ENCODE assay signal across 13 cellular contexts in the genomic region with DNA sequence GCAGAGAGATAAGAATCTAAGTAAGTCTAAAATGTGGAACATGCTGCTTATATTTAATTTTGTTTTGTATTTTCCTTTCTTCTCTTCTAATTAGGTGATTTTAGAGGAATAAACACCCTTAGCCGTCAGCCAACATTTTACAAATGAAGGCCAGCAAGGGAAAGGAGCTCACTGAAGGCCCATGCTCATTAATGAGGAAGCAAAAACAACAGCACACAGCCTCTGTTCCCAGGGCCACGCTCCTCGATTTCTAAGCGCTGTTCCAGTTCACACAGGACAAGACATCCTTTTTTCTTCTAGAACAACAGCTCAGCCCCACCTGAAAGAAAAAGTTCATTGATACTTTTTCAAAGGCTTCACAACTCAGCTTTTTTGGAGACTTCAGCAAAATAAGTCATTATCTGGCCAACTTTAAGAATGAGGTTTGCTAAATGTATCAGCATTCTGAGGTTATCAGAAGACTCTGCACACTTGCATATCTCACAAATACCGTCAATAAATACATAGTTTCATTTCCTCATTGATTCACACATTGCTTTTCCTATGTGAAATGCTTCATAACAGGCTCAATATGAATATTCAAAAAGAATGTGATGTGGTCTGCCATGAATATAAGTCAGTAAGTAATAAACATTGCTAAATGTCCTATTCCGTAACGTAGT. TPM values are rescaled to one million over a fixed set of nuclear protein-coding genes. Genes with fewer than 3 reads are reported as not detected.
DNase-seq lines count a peak whose midpoint lies in the region; ATAC-seq and TF ChIP-seq lines count a peak whose summit lies in the region.
"Had no signal": no experiment of that assay in that cellular context is flagged by ENCODE, and none has a peak within 500 bp of the region (broad histone marks: within the 10 kb centered on the region; RNA-seq: fewer than 3 reads in every experiment).

No MANE protein-coding gene starts in this region.

- peaks cover 16% of the 10 kb centered on the region for H3K27me3 Mint-ChIP-seq in progenitor cell of endocrine pancreas
- H3K27me3 Mint-ChIP-seq: activated CD8-positive, alpha-beta T cell treated with anti-CD3 and anti-CD28 coated beads for 36 hours had no signal

- H3K4me1 Mint-ChIP-seq in progenitor cell of endocrine pancreas (ENCODE audit: low read depth), result peaks cover 2% of the 10 kb centered on the region

- H3K27ac Mint-ChIP-seq in progenitor cell of endocrine pancreas, result no peak overlapping the region
- H3K27ac Mint-ChIP-seq: activated CD8-positive, alpha-beta T cell treated with anti-CD3 and anti-CD28 coated beads for 36 hours; type B pancreatic cell had no signal

- TF ChIP-seq CTCF in progenitor cell of endocrine pancreas (IDR thresholded peaks at IDR 0.05; ENCODE audit: unreplicated experiment), result no peak

- no peaks in the 10 kb centered on the region for H3K36me3 Mint-ChIP-seq in progenitor cell of endocrine pancreas (ENCODE audit: insufficient read depth)
- H3K36me3 Mint-ChIP-seq: type B pancreatic cell had no signal

- intact Hi-C loops in head of caudate nucleus (cut with DNase I), result no loop called here

- H3K9me3 Mint-ChIP-seq in progenitor cell of endocrine pancreas (ENCODE audit: low read depth), result peaks cover 10% of the 10 kb centered on the region

- no peak for TF ChIP-seq POLR2A in GM18505 (IDR thresholded peaks at IDR 0.05; ENCODE audit: borderline replicate concordance, extremely low read depth, insufficient read depth, insufficient read length)

- DNase-seq in head of caudate nucleus (peak in 22 of 42 donors; percentile 21 to 60 (median 34)), progenitor cell of endocrine pancreas (ENCODE audit: low spot score, unreplicated experiment) (no peak), T-helper 9 cell (no peak), NCI-H1436 treated with DMSO at 0.1 percent for 48 hours (lab: John Stamatoyannopoulos, UW) (no peak)
- DNase-seq in stimulated activated CD4-positive, alpha-beta T cell treated with anti-CD3 and anti-CD28 coated beads, Interleukin-1b, Interleukin-23, amount 100 ng/mL, for 48 hours, result no peak
- DNase-seq: activated CD8-positive, alpha-beta T cell treated with anti-CD3 and anti-CD28 coated beads for 36 hours; body of pancreas; foreskin fibroblast had no signal

- H3K4me3 Mint-ChIP-seq in progenitor cell of endocrine pancreas (ENCODE audit: low read depth), result no peak overlapping the region
- H3K4me3 Mint-ChIP-seq: activated CD8-positive, alpha-beta T cell treated with anti-CD3 and anti-CD28 coated beads for 36 hours had no signal

- ATAC-seq in GM18505 (IDR thresholded peaks at IDR 0.05; ENCODE audit: unreplicated experiment) (peak; percentile 79), GM21526 (IDR thresholded peaks at IDR 0.05; ENCODE audit: low FRiP score, unreplicated experiment) (peak; percentile 72), HG03354 (IDR thresholded peaks at IDR 0.05; ENCODE audit: poor library complexity, severe bottlenecking, unreplicated experiment) (peak; percentile 74)
- ATAC-seq: activated CD8-positive, alpha-beta T cell treated with anti-CD3 and anti-CD28 coated beads for 36 hours; body of pancreas; Panc1 had no signal

RNA-seq across cellular contexts. Expression of a gene that starts 34.8 kb away (rescaled TPM):
- total RNA-seq in progenitor cell of endocrine pancreas, result 8.2 and 9.1 TPM in 2 replicates

Comparison
In these comparisons a context has a peak if more than half of its experiments do, and no peak if none do; other contexts are left out.
1. DNase-seq: peak in head of caudate nucleus (22 of 42); none in stimulated activated CD4-positive, alpha-beta T cell treated with anti-CD3 and anti-CD28 coated beads, Interleukin-1b, Interleukin-23, amount 100 ng/mL, for 48 hours (single experiment), progenitor cell of endocrine pancreas (single experiment), T-helper 9 cell (single experiment) and NCI-H1436 treated with DMSO at 0.1 percent for 48 hours (single experiment).
2. Peak in every context shown above with its lines, with median percentiles within 50 percentile points of each other: ATAC-seq.